In genomic region chr12:67541625-67541991, GRCh38 we compare ENCODE assay signal across 14 cellular contexts.
DNase-seq lines count a peak whose midpoint lies in the region; ATAC-seq, FAIRE-seq and TF ChIP-seq lines count a peak whose summit lies in the region.
"Had no signal": no experiment of that assay in that cellular context is flagged by ENCODE, and none has a peak within 500 bp of the region (broad histone marks: within the 10 kb centered on the region; RNA-seq: fewer than 3 reads in every experiment).

No MANE protein-coding gene starts in this region.

- peak; percentile 29 for ATAC-seq in GM18907 (IDR thresholded peaks at IDR 0.05; ENCODE audit: unreplicated experiment)
- ATAC-seq: WTC11 had no signal

- H3K36me3 ChIP-seq in astrocyte (ENCODE audit: insufficient read depth, low read length) (no peaks in the 10 kb centered on the region), MG63 (no peaks in the 10 kb centered on the region), left ventricle myocardium inferior (no peaks in the 10 kb centered on the region)
- H3K36me3 ChIP-seq: adrenal gland had no signal

- H3K4me3 ChIP-seq in astrocyte (ENCODE audit: insufficient read depth, low read depth, low read length) (no peak overlapping the region), MG63 (no peak overlapping the region), left ventricle myocardium inferior (no peak overlapping the region)
- H3K4me3 ChIP-seq: adrenal gland, PC-9 had no signal

- H3K27ac Mint-ChIP-seq in astrocyte (ENCODE audit: unreplicated experiment): peak overlapping the region; percentile 37
- H3K27ac Mint-ChIP-seq: stimulated activated naive B cell treated with anti-CD40 and anti-IgM and Interleukin-4, amounts not matched to agents 10 μg/mL and 1 μg/mL and 100 μg/mL, for 72 hours; WTC11 had no signal

- no peaks in the 10 kb centered on the region for H3K36me3 Mint-ChIP-seq in astrocyte (ENCODE audit: low read depth, unreplicated experiment)
- H3K36me3 Mint-ChIP-seq: stimulated activated naive B cell treated with anti-CD40 and anti-IgM and Interleukin-4, amounts not matched to agents 10 μg/mL and 1 μg/mL and 100 μg/mL, for 72 hours; WTC11 had no signal

- H3K4me1 Mint-ChIP-seq in astrocyte (ENCODE audit: low read depth, unreplicated experiment): peaks cover 19% of the 10 kb centered on the region

- H3K4me3 Mint-ChIP-seq in astrocyte (ENCODE audit: unreplicated experiment): no peak overlapping the region
- H3K4me3 Mint-ChIP-seq: stimulated activated naive B cell treated with anti-CD40 and anti-IgM and Interleukin-4, amounts not matched to agents 10 μg/mL and 1 μg/mL and 100 μg/mL, for 72 hours; WTC11 had no signal

- no peak overlapping the region for H3K4me2 ChIP-seq in astrocyte (ENCODE audit: low read length)
- H3K4me2 ChIP-seq: PC-9 had no signal

- FAIRE-seq in astrocyte (lab: Jason Lieb, UNC): no peak
- FAIRE-seq: endometrium had no signal

- no peak overlapping the region for H2AFZ ChIP-seq in astrocyte (ENCODE audit: low read depth, low read length)
- H2AFZ ChIP-seq: PC-9 had no signal

- TF ChIP-seq CTCF in astrocyte (IDR thresholded peaks at IDR 0.05; ENCODE audit: insufficient read depth, low read depth, low read length): no peak
- TF ChIP-seq CTCF in left ventricle myocardium inferior (IDR thresholded peaks at IDR 0.05; ENCODE audit: borderline replicate concordance): no peak

- no peaks in the 10 kb centered on the region for H4K20me1 ChIP-seq in astrocyte (ENCODE audit: insufficient read depth, low read length)

- peaks cover 6% of the 10 kb centered on the region for H3K27me3 Mint-ChIP-seq in astrocyte (ENCODE audit: low read depth, unreplicated experiment)

- no peak overlapping the region for H3K9ac ChIP-seq in astrocyte (ENCODE audit: low read length)

- H3K9me3 ChIP-seq in astrocyte (ENCODE audit: insufficient read depth, low read depth, low read length) (no peaks in the 10 kb centered on the region), MG63 (no peaks in the 10 kb centered on the region), left ventricle myocardium inferior (replicated peaks) (no peaks in the 10 kb centered on the region)
- H3K9me3 ChIP-seq: adrenal gland had no signal

- H3K79me2 ChIP-seq in astrocyte (ENCODE audit: insufficient read depth, low read length): no peaks in the 10 kb centered on the region

- no peaks in the 10 kb centered on the region for H3K9me3 Mint-ChIP-seq in astrocyte (ENCODE audit: unreplicated experiment)
- H3K9me3 Mint-ChIP-seq: stimulated activated naive B cell treated with anti-CD40 and anti-IgM and Interleukin-4, amounts not matched to agents 10 μg/mL and 1 μg/mL and 100 μg/mL, for 72 hours; WTC11 had no signal

- H3K27ac ChIP-seq in astrocyte (ENCODE audit: low read depth, low read length): no peak overlapping the region
- no peak overlapping the region for H3K27ac ChIP-seq in left ventricle myocardium inferior (replicated peaks)
- H3K27ac ChIP-seq: adrenal gland, PC-9 had no signal

- DNase-seq in DMS153 (lab: John Stamatoyannopoulos, UW): peak; percentile 53
- DNase-seq in NCI-H187 treated with DMSO at 0.1 percent for 48 hours (lab: John Stamatoyannopoulos, UW): peak; percentile 18
- no peak for DNase-seq in astrocyte (ENCODE audit: low read depth)
- DNase-seq in GOT3 (lab: John Stamatoyannopoulos, UW): no peak
- DNase-seq in MG63: no peak
- no peak for DNase-seq in left ventricle myocardium inferior
- no peak for DNase-seq in hippocampal formation (lab: John Stamatoyannopoulos, UW)
- DNase-seq: adrenal gland; DMS 273 treated with DMSO at 0.1 percent for 48 hours; stimulated activated naive B cell treated with anti-CD40 and anti-IgM and Interleukin-4, amounts not matched to agents 10 μg/mL and 1 μg/mL and 100 μg/mL, for 72 hours had no signal

- H3K27me3 ChIP-seq in astrocyte (ENCODE audit: insufficient read depth, low read length) (no peaks in the 10 kb centered on the region), MG63 (no peaks in the 10 kb centered on the region), left ventricle myocardium inferior (ENCODE audit: low read depth) (no peaks in the 10 kb centered on the region)
- H3K27me3 ChIP-seq: adrenal gland had no signal

- intact Hi-C loops in left ventricle myocardium inferior (cut with micrococcal nuclease): no loop called here

- no peaks in the 10 kb centered on the region for H3K4me1 ChIP-seq in astrocyte (ENCODE audit: insufficient read depth, low read length)
- no peaks in the 10 kb centered on the region for H3K4me1 ChIP-seq in left ventricle myocardium inferior
- H3K4me1 ChIP-seq: adrenal gland had no signal

Comparison
In these comparisons a context has a peak if more than half of its experiments do, and no peak if none do; other contexts are left out.
1. DNase-seq: peak in DMS153 (single experiment) and NCI-H187 treated with DMSO at 0.1 percent for 48 hours (single experiment); none in astrocyte (single experiment), GOT3 (single experiment), MG63 (single experiment), left ventricle myocardium inferior (single experiment) and hippocampal formation (0 of 2).